In genomic region chr2:215507836-215508235, GRCh38 we compare ENCODE assay signal across 20 cellular contexts.
"Had no signal": no experiment of that assay in that cellular context is flagged by ENCODE, and none has a peak within 500 bp of the region (broad histone marks: within the 10 kb centered on the region; RNA-seq: fewer than 3 reads in every experiment).

No MANE protein-coding gene starts in this region.

- H3K4me3 ChIP-seq: adrenal gland, dorsolateral prefrontal cortex, lung, prostate gland, right atrium auricular region, tibial nerve, uterus had no signal

- H3K27me3 ChIP-seq: adrenal gland, dorsolateral prefrontal cortex, right atrium auricular region, tibial nerve, uterus had no signal

- ATAC-seq: activated naive CD4-positive, alpha-beta T cell treated with anti-CD3 and anti-CD28 coated beads, Interleukin-2, amount 50 U/mL, for 72 hours had no signal

- H3K36me3 ChIP-seq: adrenal gland, prostate gland, right atrium auricular region, tibial nerve, uterus had no signal

- H3K36me3 Mint-ChIP-seq: activated naive CD4-positive, alpha-beta T cell treated with anti-CD3 and anti-CD28 coated beads, Interleukin-2, amount 50 U/mL, for 72 hours; mesothelial cell of epicardium had no signal

- DNase-seq: activated gamma-delta T cell treated with Interleukin-2 at 50 U/mL for 16 hours; adrenal gland; dorsolateral prefrontal cortex; foreskin melanocyte; hypothalamus; islet precursor cell; left colon; occipital lobe; stimulated activated CD4-positive, alpha-beta T cell treated with anti-CD3 and anti-CD28 coated beads, Interleukin-2, amount 100 ng/mL, for 24 hours; stimulated activated naive CD4-positive, alpha-beta T cell treated with Interleukin-2 at 50 U/mL for 16 hours; T1000; uterus had no signal

- H3K9me3 Mint-ChIP-seq: activated naive CD4-positive, alpha-beta T cell treated with anti-CD3 and anti-CD28 coated beads, Interleukin-2, amount 50 U/mL, for 72 hours; activated T-helper 1 cell treated with anti-CD3 and anti-CD28 coated beads, Interleukin-12 subunit alpha, Interleukin-12 subunit beta, Interleukin-2, Interleukin-4 antibody, amounts not matched to agents 30 ng/mL and 10 ng/mL and 1 ng/mL, durations not matched to agents 14 hours and 24 hours and 36 hours; mesothelial cell of epicardium had no signal

- H3K9me3 ChIP-seq: adrenal gland, prostate gland, right atrium auricular region, tibial nerve, uterus had no signal

- H3K4me1 ChIP-seq: adrenal gland, prostate gland, right atrium auricular region, uterus had no signal

- H3K4me3 Mint-ChIP-seq: activated T-helper 1 cell treated with anti-CD3 and anti-CD28 coated beads, Interleukin-12 subunit alpha, Interleukin-12 subunit beta, Interleukin-2, Interleukin-4 antibody, amounts not matched to agents 30 ng/mL and 10 ng/mL and 1 ng/mL, durations not matched to agents 14 hours and 24 hours and 36 hours; mesothelial cell of epicardium had no signal

- H3K27ac Mint-ChIP-seq: activated naive CD4-positive, alpha-beta T cell treated with anti-CD3 and anti-CD28 coated beads, Interleukin-2, amount 50 U/mL, for 72 hours; activated T-helper 1 cell treated with anti-CD3 and anti-CD28 coated beads, Interleukin-12 subunit alpha, Interleukin-12 subunit beta, Interleukin-2, Interleukin-4 antibody, amounts not matched to agents 30 ng/mL and 10 ng/mL and 1 ng/mL, durations not matched to agents 14 hours and 24 hours and 36 hours; mesothelial cell of epicardium had no signal

- H3K27ac ChIP-seq: adrenal gland, dorsolateral prefrontal cortex, epithelial cell of prostate, prostate gland, right atrium auricular region, tibial nerve, uterus had no signal
